In genomic region chr12:57416039-57416996, GRCh38 we compare ENCODE assay signal across 1 cellular context.
TF ChIP-seq lines count a peak whose summit lies in the region.

No MANE protein-coding gene starts in this region.

TF ChIP-seq in HepG2, 621 proteins besides CTCF, POLR2A, EP300 and RAD21:
- TF ChIP-seq GLI4 (CRISPR knock-in tag; IDR thresholded peaks at IDR 0.05; ENCODE audit: borderline replicate concordance) (no peak), ZNF121 (CRISPR knock-in tag; IDR thresholded peaks at IDR 0.05) (peak; percentile 45; the same call in 1 of the 2 replicates), FOSL2 (CRISPR knock-in tag; IDR thresholded peaks at IDR 0.05) (peak; percentile 42), JDP2 (CRISPR knock-in tag; IDR thresholded peaks at IDR 0.05; ENCODE audit: borderline replicate concordance) (no peak), ZNF496 (CRISPR knock-in tag; IDR thresholded peaks at IDR 0.05; ENCODE audit: insufficient replicate concordance) (no peak)
